ENCODE assay signal across 18 cellular contexts in the genomic region with DNA sequence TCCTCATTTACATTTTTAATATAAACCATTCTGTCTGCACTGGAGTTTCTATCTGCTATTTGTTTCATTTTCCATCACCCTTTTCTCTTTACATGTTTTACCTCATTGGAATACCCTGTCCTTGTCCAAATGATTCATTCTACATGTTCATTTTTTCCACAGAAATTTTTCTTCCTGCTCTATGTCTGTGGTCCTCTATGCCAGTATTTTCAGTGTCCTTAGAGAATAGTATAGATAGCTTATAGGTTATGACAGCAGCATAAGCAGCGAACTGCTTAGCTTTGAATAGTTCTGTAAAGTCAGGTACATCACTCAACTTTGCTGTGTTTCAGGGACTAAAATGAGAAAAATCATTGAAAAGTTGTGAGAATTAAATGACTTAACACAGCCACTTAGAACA.
DNase-seq lines count a peak whose midpoint lies in the region; ATAC-seq and TF ChIP-seq lines count a peak whose summit lies in the region.
"Had no signal": no experiment of that assay in that cellular context is flagged by ENCODE, and none has a peak within 500 bp of the region (broad histone marks: within the 10 kb centered on the region; RNA-seq: fewer than 3 reads in every experiment).

No MANE protein-coding gene starts in this region.

- ATAC-seq in GM18520 (IDR thresholded peaks at IDR 0.05; ENCODE audit: unreplicated experiment) (no peak), GM19463 (IDR thresholded peaks at IDR 0.05; ENCODE audit: unreplicated experiment) (no peak)
- ATAC-seq: HCT116, K562 had no signal

- H3K36me3 Mint-ChIP-seq in activated CD4-positive, alpha-beta T cell treated with anti-CD3 and anti-CD28 coated beads, Interleukin-2, amount 10 ng/mL, durations not matched to agents 24 days and 14 days (ENCODE audit: low read depth), result peaks cover 26% of the 10 kb centered on the region
- peaks cover 11% of the 10 kb centered on the region for H3K36me3 Mint-ChIP-seq in activated T-helper 1 cell treated with anti-CD3 and anti-CD28 coated beads, Interleukin-12 subunit alpha, Interleukin-12 subunit beta, Interleukin-2, Interleukin-4 antibody, amounts not matched to agents 30 ng/mL and 10 ng/mL and 1 ng/mL, durations not matched to agents 14 hours and 24 hours and 36 hours (ENCODE audit: low read depth)

- H3K27ac Mint-ChIP-seq in activated CD4-positive, alpha-beta T cell treated with anti-CD3 and anti-CD28 coated beads, Interleukin-2, amount 10 ng/mL, durations not matched to agents 24 days and 14 days, result peak overlapping the region; percentile 36
- H3K27ac Mint-ChIP-seq in activated T-helper 1 cell treated with anti-CD3 and anti-CD28 coated beads, Interleukin-12 subunit alpha, Interleukin-12 subunit beta, Interleukin-2, Interleukin-4 antibody, amounts not matched to agents 30 ng/mL and 10 ng/mL and 1 ng/mL, durations not matched to agents 14 hours and 24 hours and 36 hours, result peak overlapping the region; percentile 38
- H3K27ac Mint-ChIP-seq: CD4-positive, alpha-beta T cell had no signal

- peaks cover 20% of the 10 kb centered on the region for H3K9me3 Mint-ChIP-seq in activated CD4-positive, alpha-beta T cell treated with anti-CD3 and anti-CD28 coated beads, Interleukin-2, amount 10 ng/mL, durations not matched to agents 24 days and 14 days
- peaks cover 27% of the 10 kb centered on the region for H3K9me3 Mint-ChIP-seq in activated T-helper 1 cell treated with anti-CD3 and anti-CD28 coated beads, Interleukin-12 subunit alpha, Interleukin-12 subunit beta, Interleukin-2, Interleukin-4 antibody, amounts not matched to agents 30 ng/mL and 10 ng/mL and 1 ng/mL, durations not matched to agents 14 hours and 24 hours and 36 hours

- H3K9ac ChIP-seq in skeletal muscle satellite cell (ENCODE audit: low read depth, low read length), result no peak overlapping the region

- H3K4me1 Mint-ChIP-seq in activated CD4-positive, alpha-beta T cell treated with anti-CD3 and anti-CD28 coated beads, Interleukin-2, amount 10 ng/mL, durations not matched to agents 24 days and 14 days, result peaks cover 24% of the 10 kb centered on the region
- H3K4me1 Mint-ChIP-seq in activated T-helper 1 cell treated with anti-CD3 and anti-CD28 coated beads, Interleukin-12 subunit alpha, Interleukin-12 subunit beta, Interleukin-2, Interleukin-4 antibody, amounts not matched to agents 30 ng/mL and 10 ng/mL and 1 ng/mL, durations not matched to agents 14 hours and 24 hours and 36 hours (ENCODE audit: low read depth), result peaks cover 30% of the 10 kb centered on the region

- peaks cover 40% of the 10 kb centered on the region for H3K4me1 ChIP-seq in skeletal muscle satellite cell (ENCODE audit: control insufficient read depth, insufficient read depth, low read length)
- H3K4me1 ChIP-seq: Caco-2 had no signal

- H3K4me2 ChIP-seq in skeletal muscle satellite cell (ENCODE audit: low read length), result peak overlapping the region; percentile 43

- no peak for DNase-seq in activated CD4-positive, alpha-beta T cell treated with anti-CD3 and anti-CD28 coated beads, Interleukin-2, amount 10 ng/mL, durations not matched to agents 24 days and 14 days
- DNase-seq in activated CD4-positive, alpha-beta T cell treated with anti-CD3 and anti-CD28 coated beads, Interleukin-2, amount 50 U/mL, for 1 hour, result no peak
- no peak for DNase-seq in activated T-helper 1 cell treated with anti-CD3 and anti-CD28 coated beads, Interleukin-12 subunit alpha, Interleukin-12 subunit beta, Interleukin-2, Interleukin-4 antibody, amounts not matched to agents 30 ng/mL and 10 ng/mL and 1 ng/mL, durations not matched to agents 14 hours and 24 hours and 36 hours (ENCODE audit: low spot score)
- DNase-seq in fibroblast of the aortic adventitia (ENCODE audit: low read depth) (peak; percentile 21), NCI-H2227 (lab: John Stamatoyannopoulos, UW; ENCODE audit: unreplicated experiment) (no peak)
- DNase-seq: Caco-2; CD4-positive, alpha-beta T cell; DMS153; GDM1; GOT3; NCI-H1105; NCI-H2081 treated with DMSO at 0.1 percent for 48 hours; Right ventricle myocardium superior had no signal

- H3K27me3 Mint-ChIP-seq in activated CD4-positive, alpha-beta T cell treated with anti-CD3 and anti-CD28 coated beads, Interleukin-2, amount 10 ng/mL, durations not matched to agents 24 days and 14 days, result no peaks in the 10 kb centered on the region
- H3K27me3 Mint-ChIP-seq in activated T-helper 1 cell treated with anti-CD3 and anti-CD28 coated beads, Interleukin-12 subunit alpha, Interleukin-12 subunit beta, Interleukin-2, Interleukin-4 antibody, amounts not matched to agents 30 ng/mL and 10 ng/mL and 1 ng/mL, durations not matched to agents 14 hours and 24 hours and 36 hours (ENCODE audit: insufficient read depth), result no peaks in the 10 kb centered on the region
- H3K27me3 Mint-ChIP-seq: CD4-positive, alpha-beta T cell had no signal

- H3K27me3 ChIP-seq in skeletal muscle satellite cell (ENCODE audit: control insufficient read depth, insufficient read depth, low read length), result no peaks in the 10 kb centered on the region

- TF ChIP-seq CTCF in fibroblast of the aortic adventitia (IDR thresholded peaks at IDR 0.05; ENCODE audit: insufficient read depth, low read length), result no peak

- intact Hi-C loops in activated CD4-positive, alpha-beta T cell treated with anti-CD3 and anti-CD28 coated beads, Interleukin-2, amount 10 ng/mL, durations not matched to agents 24 days and 14 days (cut with micrococcal nuclease), result loop anchor here (2.0 to 10.0 kb wide), 4 partner anchors 454 to 1246 kb away; a partner anchor contains a TSS
- intact Hi-C loops in activated T-helper 1 cell treated with anti-CD3 and anti-CD28 coated beads, Interleukin-12 subunit alpha, Interleukin-12 subunit beta, Interleukin-2, Interleukin-4 antibody, amounts not matched to agents 30 ng/mL and 10 ng/mL and 1 ng/mL, durations not matched to agents 14 hours and 24 hours and 36 hours (cut with micrococcal nuclease), result loop anchor here (1.0 to 5.0 kb wide), 3 partner anchors 363 to 1244 kb away; no protein-coding TSS in a partner anchor

- H3K36me3 ChIP-seq in skeletal muscle satellite cell (ENCODE audit: insufficient read depth, low read length), result no peaks in the 10 kb centered on the region

- peaks cover 4% of the 10 kb centered on the region for H3K9me3 ChIP-seq in skeletal muscle satellite cell (replicated peaks; ENCODE audit: low read length)
- H3K9me3 ChIP-seq: Caco-2 had no signal

- peak overlapping the region; percentile 28 for H3K4me3 Mint-ChIP-seq in activated CD4-positive, alpha-beta T cell treated with anti-CD3 and anti-CD28 coated beads, Interleukin-2, amount 10 ng/mL, durations not matched to agents 24 days and 14 days
- no peak overlapping the region for H3K4me3 Mint-ChIP-seq in activated T-helper 1 cell treated with anti-CD3 and anti-CD28 coated beads, Interleukin-12 subunit alpha, Interleukin-12 subunit beta, Interleukin-2, Interleukin-4 antibody, amounts not matched to agents 30 ng/mL and 10 ng/mL and 1 ng/mL, durations not matched to agents 14 hours and 24 hours and 36 hours
- H3K4me3 Mint-ChIP-seq: CD4-positive, alpha-beta T cell had no signal

- no peak overlapping the region for H3K4me3 ChIP-seq in fibroblast of the aortic adventitia (ENCODE audit: low read depth, low read length)
- H3K4me3 ChIP-seq in skeletal muscle satellite cell (ENCODE audit: low read length), result no peak overlapping the region
- H3K4me3 ChIP-seq: K562 had no signal
